Comparison of ENCODE assay signal across 9 cellular contexts in the genomic region with DNA sequence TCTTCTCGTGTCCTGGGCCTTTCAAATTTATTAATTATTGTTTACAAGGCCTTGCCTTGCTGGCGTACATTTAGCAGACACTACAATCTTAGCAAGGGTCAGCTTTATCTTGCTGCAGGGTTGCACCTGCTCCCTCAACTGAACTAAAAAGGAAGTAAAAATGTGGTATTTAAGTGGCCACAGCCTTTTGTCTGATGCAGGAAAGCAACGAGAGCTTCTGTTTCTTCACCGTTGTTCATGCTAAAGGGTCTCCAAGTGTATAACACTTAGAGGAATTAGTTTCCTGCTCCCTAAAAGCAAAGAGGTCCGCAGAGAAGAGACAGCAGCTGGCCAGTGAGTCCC.
DNase-seq lines count a peak whose midpoint lies in the region; ATAC-seq and TF ChIP-seq lines count a peak whose summit lies in the region.
"Had no signal": no experiment of that assay in that cellular context is flagged by ENCODE, and none has a peak within 500 bp of the region (broad histone marks: within the 10 kb centered on the region; RNA-seq: fewer than 3 reads in every experiment).

No MANE protein-coding gene starts in this region.

- H3K79me2 ChIP-seq in Karpas-422 (ENCODE audit: low read length): no peaks in the 10 kb centered on the region

- peaks cover 4% of the 10 kb centered on the region for H3K27me3 Mint-ChIP-seq in chondrocyte (ENCODE audit: low read depth)

- H3K9me3 Mint-ChIP-seq in chondrocyte (ENCODE audit: low read depth): no peaks in the 10 kb centered on the region

- H3K4me1 ChIP-seq in BLaER1 (peaks cover 16% of the 10 kb centered on the region), Karpas-422 (ENCODE audit: low read length) (peaks cover 13% of the 10 kb centered on the region)

- H3K4me2 ChIP-seq in BLaER1: peak overlapping the region; percentile 65
- H3K4me2 ChIP-seq in Karpas-422 (ENCODE audit: low read depth, low read length, poor library complexity, severe bottlenecking): no peak overlapping the region

- H3K36me3 Mint-ChIP-seq in chondrocyte (ENCODE audit: low read depth): no peaks in the 10 kb centered on the region

- H3K9me2 ChIP-seq in Karpas-422 (replicated peaks; ENCODE audit: insufficient read depth, low read length): no peaks in the 10 kb centered on the region

- no peak overlapping the region for H3K27ac Mint-ChIP-seq in chondrocyte (ENCODE audit: unreplicated experiment)

- H3K4me3 ChIP-seq in BLaER1 (no peak overlapping the region), Karpas-422 (ENCODE audit: low read length) (no peak overlapping the region)

- H3K36me3 ChIP-seq in BLaER1 (no peaks in the 10 kb centered on the region), Karpas-422 (ENCODE audit: insufficient read depth, low read length) (no peaks in the 10 kb centered on the region)

- no peak overlapping the region for H3K4me3 Mint-ChIP-seq in chondrocyte (ENCODE audit: unreplicated experiment)

- peak overlapping the region; percentile 36; the same call in 1 of the 2 replicates for H3K27ac ChIP-seq in BLaER1
- no peak overlapping the region for H3K27ac ChIP-seq in Karpas-422 (ENCODE audit: low read length)
- H3K27ac ChIP-seq: VCaP had no signal

- H3K4me1 Mint-ChIP-seq in chondrocyte (ENCODE audit: low read depth): peaks cover 7% of the 10 kb centered on the region

- ATAC-seq in HG03060 (IDR thresholded peaks at IDR 0.05; ENCODE audit: low read depth, unreplicated experiment): peak; percentile 25
- no peak for ATAC-seq in HG03045 (IDR thresholded peaks at IDR 0.05; ENCODE audit: unreplicated experiment)

- H3K9me3 ChIP-seq in BLaER1: no peaks in the 10 kb centered on the region
- no peaks in the 10 kb centered on the region for H3K9me3 ChIP-seq in Karpas-422 (ENCODE audit: low read length)

- H3K27me3 ChIP-seq in BLaER1 (no peaks in the 10 kb centered on the region), Karpas-422 (ENCODE audit: low read length) (no peaks in the 10 kb centered on the region)

- TF ChIP-seq CTCF in chondrocyte (IDR thresholded peaks at IDR 0.05): no peak

- H3K9ac ChIP-seq in BLaER1 (no peak overlapping the region), Karpas-422 (ENCODE audit: low read length) (no peak overlapping the region)

- H4K20me1 ChIP-seq in BLaER1 (no peaks in the 10 kb centered on the region), Karpas-422 (ENCODE audit: insufficient read depth, low read depth, low read length) (no peaks in the 10 kb centered on the region)

- H2AFZ ChIP-seq in Karpas-422 (ENCODE audit: low read length): no peak overlapping the region

- DNase-seq in GM19238 (ENCODE audit: insufficient read length, low spot score): peak; percentile 11
- DNase-seq in NOMO-1 (lab: John Stamatoyannopoulos, UW; ENCODE audit: unreplicated experiment in 2 of 2): peak; percentile 62 to 88
- DNase-seq in COLO668 (lab: John Stamatoyannopoulos, UW; ENCODE audit: unreplicated experiment): no peak
- no peak for DNase-seq in Karpas-422
- DNase-seq in chondrocyte (ENCODE audit: low spot score): no peak

Comparison
In these comparisons a context has a peak if more than half of its experiments do, and no peak if none do; other contexts are left out.
1. DNase-seq: peak in GM19238 (single experiment) and NOMO-1 (2 of 2); none in COLO668 (single experiment), Karpas-422 (single experiment) and chondrocyte (single experiment).